In the genomic region with DNA sequence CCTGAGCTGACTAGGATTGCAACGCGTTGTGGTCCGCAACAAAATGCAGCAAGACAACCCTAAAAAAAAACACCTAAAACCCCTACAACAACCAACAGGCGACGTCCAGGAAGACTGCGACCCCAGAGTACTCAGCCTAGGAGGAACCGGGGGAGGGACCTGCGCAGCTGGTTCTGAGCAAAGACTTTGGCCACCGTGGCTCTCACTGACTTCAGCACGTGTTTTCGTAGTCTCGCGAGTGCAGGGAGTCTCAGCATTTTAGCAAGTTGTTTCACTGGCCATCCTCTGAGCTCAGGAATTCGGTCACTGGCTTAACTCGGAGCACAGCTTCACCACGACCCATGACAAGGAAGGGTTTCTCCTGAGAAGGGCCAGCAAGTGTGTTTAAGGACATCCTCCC, we compare ENCODE assay signal across 21 cellular contexts. TPM values are rescaled to one million over a fixed set of nuclear protein-coding genes. Genes with fewer than 3 reads are reported as not detected.
DNase-seq lines count a peak whose midpoint lies in the region; ATAC-seq and TF ChIP-seq lines count a peak whose summit lies in the region.
"Had no signal": no experiment of that assay in that cellular context is flagged by ENCODE, and none has a peak within 500 bp of the region (broad histone marks: within the 10 kb centered on the region; RNA-seq: fewer than 3 reads in every experiment).

No MANE protein-coding gene starts in this region.

- H3K27ac Mint-ChIP-seq in Caco-2 (ENCODE audit: unreplicated experiment) (no peak overlapping the region), chondrocyte (ENCODE audit: unreplicated experiment) (no peak overlapping the region), nephron progenitor cell (peak overlapping the region; percentile 93)
- H3K27ac Mint-ChIP-seq: HFFc6 had no signal

- no TSS peak for BruUV-seq in Caco-2 (replicated peaks; lab: Mats Ljungman, UMichigan)

- POLR2A ChIA-PET in Caco-2 (lab: Charles Lee): no interaction called here

- TF ChIP-seq CTCF in Caco-2 (IDR thresholded peaks at IDR 0.05; ENCODE audit: insufficient read depth in 1 of 2, low read depth in 1 of 2, low read length in 1 of 2, severe bottlenecking in 1 of 2, unreplicated experiment in 1 of 2) (no peak), chondrocyte (IDR thresholded peaks at IDR 0.05) (no peak), nephron progenitor cell (IDR thresholded peaks at IDR 0.05) (no peak), tibial nerve (IDR thresholded peaks at IDR 0.05) (no peak)

- WGBS in tibial nerve, 2 donors: 85 to 88% methylated on average over 16 of the region's 16 CpGs

- no peak overlapping the region for H3K4me3 ChIP-seq in Caco-2 (ENCODE audit: low read depth, low read length)
- H3K4me3 ChIP-seq in tibial nerve: no peak overlapping the region
- H3K4me3 ChIP-seq: A549, Peyer's patch had no signal

- H3K9me3 ChIP-seq in Caco-2 (no peaks in the 10 kb centered on the region), tibial nerve (no peaks in the 10 kb centered on the region)
- H3K9me3 ChIP-seq: A549, BE2C, Peyer's patch had no signal

- DNase-seq in Caco-2: peak; percentile 35 to 55
- DNase-seq in NAMALWA (ENCODE audit: low spot score): peak; percentile 37
- peak; percentile 38 for DNase-seq in chondrocyte (ENCODE audit: low spot score)
- DNase-seq in nephron progenitor cell: no peak
- no peak for DNase-seq in SKM-1 treated with dmso at 0.1 percent for 144 hours (lab: John Stamatoyannopoulos, UW; ENCODE audit: unreplicated experiment)
- no peak for DNase-seq in tibial nerve (ENCODE audit: low spot score in 2 of 2)
- no peak for DNase-seq in NCI-H1092 (lab: John Stamatoyannopoulos, UW)
- DNase-seq: BE2C, HFFc6, KBM-7, MM.1S, NCI-H1092 treated with DMSO at 0.1 percent for 48 hours, NCI-H1436 treated with DMSO at 0.1 percent for 48 hours, NCI-H2029, NCI-H2227 treated with DMSO at 0.1 percent for 48 hours, NCI-H510A treated with DMSO at 0.1 percent for 48 hours, NCI-H748 treated with DMSO at 0.1 percent for 48 hours, Peyer's patch had no signal

- H3K27me3 Mint-ChIP-seq in Caco-2 (ENCODE audit: insufficient read depth, unreplicated experiment): no peaks in the 10 kb centered on the region
- H3K27me3 Mint-ChIP-seq in chondrocyte (ENCODE audit: low read depth): peaks cover 2% of the 10 kb centered on the region
- peaks cover 4% of the 10 kb centered on the region for H3K27me3 Mint-ChIP-seq in nephron progenitor cell (ENCODE audit: low read depth, poor library complexity)

- TF ChIP-seq POLR2A in tibial nerve (IDR thresholded peaks at IDR 0.05): no peak

- H3K27ac ChIP-seq in tibial nerve: no peak overlapping the region
- H3K27ac ChIP-seq: A549, HL-60, Peyer's patch had no signal

- H3K4me1 ChIP-seq in Caco-2: 0 out of 2 replicates have a peak, but pooled peaks cover 9% of the 10 kb centered on the region
- peaks cover 0 to 2% (median 0%) of the 10 kb centered on the region in 4 donors for H3K4me1 ChIP-seq in tibial nerve
- H3K4me1 ChIP-seq: A549, Peyer's patch had no signal

- peaks cover 2% of the 10 kb centered on the region; the same call in 1 of the 2 replicates for H3K36me3 ChIP-seq in Caco-2 (ENCODE audit: control insufficient read depth, insufficient read depth, low read length)
- peaks cover 0 to 53% (median 0%) of the 10 kb centered on the region in 3 donors for H3K36me3 ChIP-seq in tibial nerve

- H3K36me3 Mint-ChIP-seq in Caco-2 (ENCODE audit: insufficient read depth, unreplicated experiment) (peaks cover 49% of the 10 kb centered on the region), chondrocyte (ENCODE audit: low read depth) (peaks cover 9% of the 10 kb centered on the region), nephron progenitor cell (ENCODE audit: low read depth) (peaks cover 6% of the 10 kb centered on the region)

- no peak for TF ChIP-seq EP300 in tibial nerve (IDR thresholded peaks at IDR 0.05)

- H3K4me3 Mint-ChIP-seq in Caco-2 (ENCODE audit: unreplicated experiment) (no peak overlapping the region), chondrocyte (ENCODE audit: unreplicated experiment) (no peak overlapping the region), nephron progenitor cell (no peak overlapping the region)
- H3K4me3 Mint-ChIP-seq: HFFc6 had no signal

- H3K4me1 Mint-ChIP-seq in Caco-2 (ENCODE audit: low read depth, unreplicated experiment): no peaks in the 10 kb centered on the region
- no peaks in the 10 kb centered on the region for H3K4me1 Mint-ChIP-seq in chondrocyte (ENCODE audit: low read depth)
- H3K4me1 Mint-ChIP-seq in nephron progenitor cell: peaks cover 16% of the 10 kb centered on the region

- H3K9me3 Mint-ChIP-seq in Caco-2 (ENCODE audit: unreplicated experiment): no peaks in the 10 kb centered on the region
- no peaks in the 10 kb centered on the region for H3K9me3 Mint-ChIP-seq in chondrocyte (ENCODE audit: low read depth)
- no peaks in the 10 kb centered on the region for H3K9me3 Mint-ChIP-seq in nephron progenitor cell
- H3K9me3 Mint-ChIP-seq: HFFc6 had no signal

- H3K27me3 ChIP-seq in Caco-2 (replicated peaks; ENCODE audit: control insufficient read depth, insufficient read depth, low read length) (no peaks in the 10 kb centered on the region), tibial nerve (no peaks in the 10 kb centered on the region)
- H3K27me3 ChIP-seq: BE2C, Peyer's patch had no signal

- CTCF ChIA-PET in Caco-2 (lab: Charles Lee): interaction anchor here (0.8 kb wide), 1 partner anchor 12 kb away, joined by 3 read pairs; no protein-coding TSS in a partner anchor

- intact Hi-C loops in Caco-2 (cut with micrococcal nuclease; ENCODE audit: unreplicated experiment): no loop called here

- no peak for ATAC-seq in HG02852 (IDR thresholded peaks at IDR 0.05; ENCODE audit: unreplicated experiment)
- ATAC-seq: A549 had no signal

RNA-seq across cellular contexts. Expression of gene ZDHHC11, which starts 8.6 kb away (rescaled TPM):
- total RNA-seq in Caco-2 (2022) (3.6 and 5.0 TPM in 2 replicates), chondrocyte (1.9 to 4.7 TPM (median 2.3 TPM) in 3 replicates), tibial nerve (1 to 10 TPM; 1.1 to 6.9 (median 2.3) TPM)

RNA-seq across cellular contexts. Expression of gene BRD9, which starts 33.2 kb away (rescaled TPM):
- total RNA-seq in Caco-2 (2022) (76.2 and 77.5 TPM in 2 replicates), chondrocyte (26.5 to 30.4 TPM (median 30.1 TPM) in 3 replicates), tibial nerve (10 to 100 TPM; 35.8 to 55.3 (median 49.0) TPM)

RNA-seq across cellular contexts. Expression of gene TRIP13, which starts 33.3 kb away (rescaled TPM):
- 40.2 and 42.5 TPM in 2 replicates for total RNA-seq in Caco-2 (2022)
- total RNA-seq in chondrocyte: 4.9 to 8.1 TPM (median 6.4 TPM) in 3 replicates
- total RNA-seq in tibial nerve: 1 to 10 TPM in 1 of 4 donors, under 1 TPM in 3; 0.30 to 1.3 (median 0.52) TPM

Comparison
In these comparisons a context has a peak if more than half of its experiments do, and no peak if none do; other contexts are left out.
1. DNase-seq: peak in Caco-2 (2 of 2), NAMALWA (single experiment) and chondrocyte (single experiment); none in nephron progenitor cell (single experiment), SKM-1 treated with dmso at 0.1 percent for 144 hours (single experiment), tibial nerve (0 of 2) and NCI-H1092 (single experiment).